9 cellular contexts compared by ENCODE assay signal in the genomic region with DNA sequence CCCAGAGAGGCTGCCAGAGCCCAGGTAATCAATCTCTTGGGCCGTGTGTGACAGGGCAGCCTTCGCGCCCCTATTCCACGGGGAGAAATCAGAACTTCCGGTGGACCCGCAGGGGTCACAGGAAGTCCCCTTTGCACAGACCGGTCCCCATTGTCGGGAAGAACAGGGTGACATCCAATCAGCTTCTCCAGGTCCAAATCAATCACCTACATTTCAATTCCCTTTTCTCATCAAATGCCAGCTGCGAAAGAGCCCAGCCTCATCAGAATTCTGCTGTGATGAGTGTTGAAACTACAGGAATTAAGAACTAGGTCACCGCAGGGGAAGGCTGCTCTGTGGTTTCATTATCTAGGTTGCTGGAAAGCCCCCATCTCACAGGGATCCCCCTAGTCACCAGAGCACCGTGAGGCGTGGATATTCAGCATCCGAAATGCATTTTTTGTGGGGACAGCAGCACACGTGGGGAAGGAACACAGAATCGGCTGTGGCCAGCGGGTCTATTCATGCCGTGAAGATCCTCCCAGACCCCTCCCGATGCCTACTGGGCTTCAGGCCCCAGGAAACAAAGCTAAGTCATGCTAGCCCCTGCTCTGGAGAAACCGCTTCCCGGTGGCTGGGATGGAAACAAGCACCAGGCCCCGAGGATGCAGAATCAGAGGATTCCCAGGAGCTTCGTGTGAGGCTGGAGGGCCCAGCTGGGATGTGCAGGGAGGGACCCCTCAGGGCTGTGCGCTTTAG.
DNase-seq lines count a peak whose midpoint lies in the region; ATAC-seq and TF ChIP-seq lines count a peak whose summit lies in the region.
"Had no signal": no experiment of that assay in that cellular context is flagged by ENCODE, and none has a peak within 500 bp of the region (broad histone marks: within the 10 kb centered on the region; RNA-seq: fewer than 3 reads in every experiment).

No MANE protein-coding gene starts in this region.

- H3K4me1 ChIP-seq in Karpas-422 (ENCODE audit: low read length) (no peaks in the 10 kb centered on the region), prostate gland (replicated peaks) (peaks cover 6% of the 10 kb centered on the region)
- H3K4me1 ChIP-seq: SJSA1 had no signal

- WGBS in prostate gland = 85% methylated on average over 23 of the region's 23 CpGs

- no peaks in the 10 kb centered on the region for H3K9me3 ChIP-seq in Karpas-422 (ENCODE audit: low read length)
- H3K9me3 ChIP-seq in prostate gland = no peaks in the 10 kb centered on the region
- H3K9me3 ChIP-seq: SJSA1 had no signal

- peak; percentile 62 for DNase-seq in GM19238 (ENCODE audit: insufficient read length, low spot score)
- DNase-seq in activated CD8-positive, alpha-beta memory T cell treated with anti-CD3 and anti-CD28 coated beads, Interleukin-2, amount 50 U/mL, for 1 hour (ENCODE audit: extremely low read depth) = peak; percentile 36
- DNase-seq in hypothalamus (lab: John Stamatoyannopoulos, UW) = peak in 37 of 51 donors; percentile 6 to 77 (median 49)
- peak; percentile 54 for DNase-seq in stimulated activated CD8-positive, alpha-beta memory T cell treated with anti-CD3 and anti-CD28 coated beads, Interleukin-4, amount 100 ng/mL, for 24 hours (ENCODE audit: low read depth)
- no peak for DNase-seq in Karpas-422
- no peak for DNase-seq in prostate gland (ENCODE audit: low spot score)
- no peak for DNase-seq in NCI-H128 (lab: John Stamatoyannopoulos, UW; ENCODE audit: unreplicated experiment)

- H3K27ac ChIP-seq in Karpas-422 (ENCODE audit: low read length) = no peak overlapping the region
- H3K27ac ChIP-seq in prostate gland = no peak overlapping the region
- H3K27ac ChIP-seq: SJSA1 had no signal

- H3K36me3 ChIP-seq in Karpas-422 (ENCODE audit: insufficient read depth, low read length) (no peaks in the 10 kb centered on the region), prostate gland (no peaks in the 10 kb centered on the region)
- H3K36me3 ChIP-seq: SJSA1 had no signal

- H3K9ac ChIP-seq in Karpas-422 (ENCODE audit: low read length) = no peak overlapping the region

- TF ChIP-seq POLR2A in prostate gland (IDR thresholded peaks at IDR 0.05) = no peak

- no peaks in the 10 kb centered on the region for H3K79me2 ChIP-seq in Karpas-422 (ENCODE audit: low read length)

- no peak for TF ChIP-seq CTCF in prostate gland (IDR thresholded peaks at IDR 0.05)

- H4K20me1 ChIP-seq in Karpas-422 (ENCODE audit: insufficient read depth, low read depth, low read length) = no peaks in the 10 kb centered on the region

- intact Hi-C loops in prostate gland (cut with DNase I) = no loop called here

- H3K9me2 ChIP-seq in Karpas-422 (replicated peaks; ENCODE audit: insufficient read depth, low read length) = no peaks in the 10 kb centered on the region

- H3K4me3 ChIP-seq in Karpas-422 (ENCODE audit: low read length) (no peak overlapping the region), prostate gland (no peak overlapping the region)
- H3K4me3 ChIP-seq: SJSA1 had no signal

- peak; percentile 76 for ATAC-seq in HG03103 (IDR thresholded peaks at IDR 0.05; ENCODE audit: low read depth, unreplicated experiment)

- H3K4me2 ChIP-seq in Karpas-422 (ENCODE audit: low read depth, low read length, poor library complexity, severe bottlenecking) = no peak overlapping the region

- H3K27me3 ChIP-seq in Karpas-422 (ENCODE audit: low read length) (no peaks in the 10 kb centered on the region), prostate gland (replicated peaks; ENCODE audit: insufficient read depth) (no peaks in the 10 kb centered on the region)
- H3K27me3 ChIP-seq: SJSA1 had no signal

- no peak overlapping the region for H2AFZ ChIP-seq in Karpas-422 (ENCODE audit: low read length)

Comparison
In these comparisons a context has a peak if more than half of its experiments do, and no peak if none do; other contexts are left out.
1. DNase-seq: peak in GM19238 (single experiment), activated CD8-positive, alpha-beta memory T cell treated with anti-CD3 and anti-CD28 coated beads, Interleukin-2, amount 50 U/mL, for 1 hour (single experiment), hypothalamus (37 of 51) and stimulated activated CD8-positive, alpha-beta memory T cell treated with anti-CD3 and anti-CD28 coated beads, Interleukin-4, amount 100 ng/mL, for 24 hours (single experiment); none in Karpas-422 (single experiment), prostate gland (single experiment) and NCI-H128 (single experiment).